In genomic region chr20:50646483-50646996, GRCh38 we compare ENCODE assay signal across 11 cellular contexts. TPM values are rescaled to one million over a fixed set of nuclear protein-coding genes. Genes with fewer than 3 reads are reported as not detected.
DNase-seq lines count a peak whose midpoint lies in the region; ATAC-seq and TF ChIP-seq lines count a peak whose summit lies in the region.
"Had no signal": no experiment of that assay in that cellular context is flagged by ENCODE, and none has a peak within 500 bp of the region (broad histone marks: within the 10 kb centered on the region; RNA-seq: fewer than 3 reads in every experiment).

No MANE protein-coding gene starts in this region.

- H3K9me3 Mint-ChIP-seq in Caco-2 (ENCODE audit: unreplicated experiment) (peaks cover 10% of the 10 kb centered on the region), progenitor cell of endocrine pancreas (ENCODE audit: low read depth) (no peaks in the 10 kb centered on the region)
- H3K9me3 Mint-ChIP-seq: activated T-helper 17 cell treated with anti-CD3 and anti-CD28 coated beads, Interleukin-2, amount 50 U/mL, for 72 hours; T-helper 1 cell treated with Interleukin-12 subunit alpha and Interleukin-12 subunit beta and Interleukin-4 antibody, amounts not matched to agents 30 μg/mL and 1 μg/mL, for 36 hours had no signal

- DNase-seq in Caco-2, result no peak
- peak; percentile 63 for DNase-seq in NCI-H226
- DNase-seq in fibroblast of gingiva (ENCODE audit: low read depth), result peak; percentile 98
- DNase-seq in progenitor cell of endocrine pancreas (ENCODE audit: low spot score, unreplicated experiment), result no peak
- no peak for DNase-seq in NCI-H146 treated with DMSO at 0.1 percent for 48 hours (lab: John Stamatoyannopoulos, UW; ENCODE audit: unreplicated experiment)
- no peak for DNase-seq in SK-N-DZ (ENCODE audit: low spot score)
- DNase-seq: occipital lobe had no signal

- POLR2A ChIA-PET in Caco-2 (lab: Charles Lee), result no interaction called here

- no TSS peak for BruUV-seq in Caco-2 (replicated peaks; lab: Mats Ljungman, UMichigan)

- CTCF ChIA-PET in Caco-2 (lab: Charles Lee), result interaction anchor here (0.8 to 1.7 kb wide), 3 partner anchors 21 to 84 kb away, joined by 3 to 4 read pairs (median 4); no protein-coding TSS in a partner anchor

- H3K36me3 Mint-ChIP-seq in Caco-2 (ENCODE audit: insufficient read depth, unreplicated experiment) (peaks cover 12% of the 10 kb centered on the region), progenitor cell of endocrine pancreas (ENCODE audit: insufficient read depth) (no peaks in the 10 kb centered on the region)

- H3K4me1 Mint-ChIP-seq in Caco-2 (ENCODE audit: low read depth, unreplicated experiment), result peaks cover 23% of the 10 kb centered on the region
- H3K4me1 Mint-ChIP-seq in progenitor cell of endocrine pancreas (ENCODE audit: low read depth), result peaks cover 15% of the 10 kb centered on the region
- H3K4me1 Mint-ChIP-seq: activated T-helper 17 cell treated with anti-CD3 and anti-CD28 coated beads, Interleukin-2, amount 50 U/mL, for 72 hours had no signal

- peak overlapping the region; percentile 85 for H3K27ac Mint-ChIP-seq in Caco-2 (ENCODE audit: unreplicated experiment)
- no peak overlapping the region for H3K27ac Mint-ChIP-seq in progenitor cell of endocrine pancreas
- H3K27ac Mint-ChIP-seq: activated T-helper 17 cell treated with anti-CD3 and anti-CD28 coated beads, Interleukin-2, amount 50 U/mL, for 72 hours; T-helper 1 cell treated with Interleukin-12 subunit alpha and Interleukin-12 subunit beta and Interleukin-4 antibody, amounts not matched to agents 30 μg/mL and 1 μg/mL, for 36 hours had no signal

- no peak overlapping the region for H3K4me3 Mint-ChIP-seq in Caco-2 (ENCODE audit: unreplicated experiment)
- H3K4me3 Mint-ChIP-seq in progenitor cell of endocrine pancreas (ENCODE audit: low read depth), result no peak overlapping the region
- H3K4me3 Mint-ChIP-seq: activated T-helper 17 cell treated with anti-CD3 and anti-CD28 coated beads, Interleukin-2, amount 50 U/mL, for 72 hours; T-helper 1 cell treated with Interleukin-12 subunit alpha and Interleukin-12 subunit beta and Interleukin-4 antibody, amounts not matched to agents 30 μg/mL and 1 μg/mL, for 36 hours had no signal

- H3K27me3 Mint-ChIP-seq in Caco-2 (ENCODE audit: insufficient read depth, unreplicated experiment) (no peaks in the 10 kb centered on the region), progenitor cell of endocrine pancreas (no peaks in the 10 kb centered on the region)
- H3K27me3 Mint-ChIP-seq: activated T-helper 17 cell treated with anti-CD3 and anti-CD28 coated beads, Interleukin-2, amount 50 U/mL, for 72 hours had no signal

- H3K36me3 ChIP-seq in Caco-2 (ENCODE audit: control insufficient read depth, insufficient read depth, low read length), result no peaks in the 10 kb centered on the region

- H3K9me3 ChIP-seq in Caco-2, result peaks cover 10% of the 10 kb centered on the region

- H3K4me3 ChIP-seq in Caco-2 (ENCODE audit: low read depth, low read length), result no peak overlapping the region

- ATAC-seq in GM21367 (IDR thresholded peaks at IDR 0.05; ENCODE audit: unreplicated experiment), result no peak
- no peak for ATAC-seq in GM21447 (IDR thresholded peaks at IDR 0.05; ENCODE audit: unreplicated experiment)
- ATAC-seq: activated T-helper 17 cell treated with anti-CD3 and anti-CD28 coated beads, Interleukin-2, amount 50 U/mL, for 72 hours had no signal

- peaks cover 31% of the 10 kb centered on the region for H3K4me1 ChIP-seq in Caco-2

- intact Hi-C loops in Caco-2 (cut with micrococcal nuclease; ENCODE audit: unreplicated experiment), result no loop called here

- H3K27me3 ChIP-seq in Caco-2 (replicated peaks; ENCODE audit: control insufficient read depth, insufficient read depth, low read length), result no peaks in the 10 kb centered on the region

- TF ChIP-seq CTCF in Caco-2 (IDR thresholded peaks at IDR 0.05; ENCODE audit: insufficient read depth in 1 of 2, low read depth in 1 of 2, low read length in 1 of 2, severe bottlenecking in 1 of 2, unreplicated experiment in 1 of 2) (peak in 1 of 2 experiments; percentile 62), progenitor cell of endocrine pancreas (IDR thresholded peaks at IDR 0.05; ENCODE audit: unreplicated experiment) (peak; percentile 10)

RNA-seq across cellular contexts. Expression of gene RIPOR3, which starts 44.8 kb away (rescaled TPM):
- 0.18 and 0.67 TPM in 2 replicates for total RNA-seq in Caco-2 (2022)
- total RNA-seq in progenitor cell of endocrine pancreas, result 0.29 and 0.31 TPM in 2 replicates
- polyA plus RNA-seq in SK-N-DZ (2014; cell fraction: cytosol; rRNA removed), result not detected in 2 replicates
- polyA plus RNA-seq in SK-N-DZ (2014; cell fraction: nucleus; rRNA removed), result not detected in 2 replicates
- total RNA-seq: activated T-helper 17 cell treated with anti-CD3 and anti-CD28 coated beads, Interleukin-2, amount 50 U/mL, for 72 hours had no signal

Comparison
In these comparisons a context has a peak if more than half of its experiments do, and no peak if none do; other contexts are left out.
1. DNase-seq: peak in NCI-H226 (single experiment) and fibroblast of gingiva (single experiment); none in Caco-2 (0 of 2), progenitor cell of endocrine pancreas (single experiment), NCI-H146 treated with DMSO at 0.1 percent for 48 hours (single experiment) and SK-N-DZ (single experiment).